9 cellular contexts compared by ENCODE assay signal in genomic region chr9:38065369-38066075, GRCh38. TPM values are rescaled to one million over a fixed set of nuclear protein-coding genes. Genes with fewer than 3 reads are reported as not detected.
DNase-seq lines count a peak whose midpoint lies in the region; ATAC-seq and TF ChIP-seq lines count a peak whose summit lies in the region.
"Had no signal": no experiment of that assay in that cellular context is flagged by ENCODE, and none has a peak within 500 bp of the region (broad histone marks: within the 10 kb centered on the region; RNA-seq: fewer than 3 reads in every experiment).

No MANE protein-coding gene starts in this region.

- H3K36me3 ChIP-seq in rectal smooth muscle tissue (ENCODE audit: control insufficient read depth, insufficient read depth, low read length) = no peaks in the 10 kb centered on the region

- no peak overlapping the region for H3K9ac ChIP-seq in rectal smooth muscle tissue (ENCODE audit: low read length)

- no peaks in the 10 kb centered on the region for H3K27me3 Mint-ChIP-seq in chondrocyte (ENCODE audit: low read depth)

- H3K27ac Mint-ChIP-seq in chondrocyte (ENCODE audit: unreplicated experiment) = peak overlapping the region; percentile 30

- no peaks in the 10 kb centered on the region for H3K9me3 Mint-ChIP-seq in chondrocyte (ENCODE audit: low read depth)

- ATAC-seq in GM18867 (IDR thresholded peaks at IDR 0.05; ENCODE audit: unreplicated experiment) (peak; percentile 38), HG02981 (IDR thresholded peaks at IDR 0.05; ENCODE audit: unreplicated experiment) (peak; percentile 36), GM21723 (IDR thresholded peaks at IDR 0.05; ENCODE audit: unreplicated experiment) (no peak)

- H3K27me3 ChIP-seq in rectal smooth muscle tissue (ENCODE audit: control insufficient read depth, insufficient read depth, low read length) = no peaks in the 10 kb centered on the region

- H3K4me1 Mint-ChIP-seq in chondrocyte (ENCODE audit: low read depth) = peaks cover 69% of the 10 kb centered on the region

- DNase-seq in chondrocyte (ENCODE audit: low spot score) (no peak), T-helper 9 cell (no peak), lower leg skin (ENCODE audit: low spot score in 2 of 2) (no peak), SHP77 (lab: John Stamatoyannopoulos, UW) (no peak)

- peak overlapping the region; percentile 70 for H3K27ac ChIP-seq in rectal smooth muscle tissue (ENCODE audit: low read depth, low read length)
- H3K27ac ChIP-seq: HL-60 had no signal

- peak overlapping the region; percentile 87 for H3K4me3 Mint-ChIP-seq in chondrocyte (ENCODE audit: unreplicated experiment)

- H3K4me1 ChIP-seq in rectal smooth muscle tissue (ENCODE audit: control insufficient read depth, insufficient read depth, low read length) = peaks cover 14% of the 10 kb centered on the region

- H3K36me3 Mint-ChIP-seq in chondrocyte (ENCODE audit: low read depth) = no peaks in the 10 kb centered on the region

- no peak for TF ChIP-seq POLR2A in lower leg skin (IDR thresholded peaks at IDR 0.05)

- TF ChIP-seq CTCF in chondrocyte (IDR thresholded peaks at IDR 0.05) (no peak), lower leg skin (IDR thresholded peaks at IDR 0.05) (no peak)

- peak overlapping the region; percentile 23 for H3K4me3 ChIP-seq in rectal smooth muscle tissue (ENCODE audit: low read length)
- no peak overlapping the region for H3K4me3 ChIP-seq in lower leg skin (ENCODE audit: low read depth, poor library complexity, severe bottlenecking)

- 78 to 80% methylated on average over 8 to 9 of the region's 9 CpGs for WGBS in lower leg skin, 2 donors

- intact Hi-C loops in lower leg skin (cut with DNase I; ENCODE audit: low total_unique reads) = loop anchor here (5.0 to 10.0 kb wide), 2 partner anchors 108 to 151 kb away; no protein-coding TSS in a partner anchor

RNA-seq across cellular contexts. Expression of gene SHB, which starts 3.5 kb away (rescaled TPM):
- total RNA-seq in chondrocyte = 19.6 to 25.1 TPM (median 23.8 TPM) in 3 replicates
- 10 to 100 TPM; 27.6 to 42.6 (median 34.5) TPM for total RNA-seq in lower leg skin
